In the genomic region with DNA sequence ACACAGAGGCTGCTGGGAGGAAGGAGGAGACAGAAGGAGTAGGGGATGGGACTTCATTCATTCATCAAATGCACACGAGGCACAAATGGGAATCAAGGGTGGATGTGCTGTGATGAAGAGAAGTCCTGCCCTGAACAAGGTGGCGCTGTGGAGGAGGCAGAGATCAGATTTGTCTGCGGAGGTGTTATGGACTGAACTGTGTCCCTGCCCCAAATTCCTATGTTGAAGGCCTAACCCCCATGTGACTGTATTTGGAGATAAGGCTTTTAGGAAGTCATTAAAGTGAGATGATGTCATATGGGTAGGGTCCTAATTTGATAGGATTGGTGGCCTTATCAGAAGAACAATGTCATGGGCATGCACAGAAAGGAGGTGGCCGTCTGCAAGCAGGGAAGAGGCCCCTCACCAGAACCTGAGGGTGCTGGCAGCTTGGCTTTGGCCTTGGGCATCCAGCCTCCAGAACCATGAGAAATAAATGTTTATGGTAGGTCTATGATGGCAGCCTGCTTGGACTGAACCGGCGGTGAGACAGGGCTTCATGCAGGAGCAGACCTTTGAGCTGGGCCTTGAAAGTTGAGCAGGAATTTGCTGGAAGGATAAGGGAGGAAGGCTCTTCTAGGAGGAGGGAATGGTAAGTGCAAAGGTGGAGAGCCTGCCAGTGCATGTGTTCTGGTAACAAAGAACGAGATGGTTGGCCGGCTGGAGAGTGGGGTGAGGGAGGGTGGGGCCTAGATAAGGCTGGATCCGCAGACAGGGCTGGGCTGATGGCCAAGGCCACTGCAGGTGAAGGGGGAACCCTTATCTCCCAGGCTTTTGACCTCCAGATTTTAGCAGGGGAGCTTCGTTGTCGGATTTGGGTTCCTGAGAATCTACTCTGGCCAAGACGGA, we compare ENCODE assay signal across 12 cellular contexts. TPM values are rescaled to one million over a fixed set of nuclear protein-coding genes. Genes with fewer than 3 reads are reported as not detected.
DNase-seq lines count a peak whose midpoint lies in the region; ATAC-seq and TF ChIP-seq lines count a peak whose summit lies in the region.
"Had no signal": no experiment of that assay in that cellular context is flagged by ENCODE, and none has a peak within 500 bp of the region (broad histone marks: within the 10 kb centered on the region; RNA-seq: fewer than 3 reads in every experiment).

No MANE protein-coding gene starts in this region.

- H3K4me3 ChIP-seq in duodenal mucosa (ENCODE audit: low read depth in 1 of 2, low read length in 2 of 2) (peak overlapping the region; percentile 74 to 75), neural progenitor cell (no peak overlapping the region)

- no peaks in the 10 kb centered on the region for H3F3A ChIP-seq in neural progenitor cell (ENCODE audit: low read depth)

- H2AFZ ChIP-seq in neural progenitor cell (replicated peaks), result no peak overlapping the region

- H3K9ac ChIP-seq in duodenal mucosa (ENCODE audit: low read depth in 1 of 2, low read length in 2 of 2) (peak overlapping the region in 1 of 2 donors; percentile 80), neural progenitor cell (no peak overlapping the region)

- H4K20me1 ChIP-seq in neural progenitor cell (ENCODE audit: low read depth), result peaks cover 22% of the 10 kb centered on the region

- no peak for TF ChIP-seq CTCF in CD4-positive, alpha-beta T cell (IDR thresholded peaks at IDR 0.05)
- no peak for TF ChIP-seq CTCF in neural progenitor cell (IDR thresholded peaks at IDR 0.05)

- H3K4me2 ChIP-seq in neural progenitor cell, result no peak overlapping the region

- intact Hi-C loops in CD4-positive, alpha-beta T cell (cut with DNase I, micrococcal nuclease), result loop anchor here in 1 of 2 experiments (5.0 kb wide), 1 partner anchor 67 kb away; the partner anchor contains the start of gene CEBPG

- no peaks in the 10 kb centered on the region for H3K4me1 Mint-ChIP-seq in CD4-positive, alpha-beta T cell (ENCODE audit: low read depth)
- H3K4me1 Mint-ChIP-seq in neural progenitor cell, result peaks cover 3% of the 10 kb centered on the region

- H3K27me3 ChIP-seq in CD4-positive, alpha-beta T cell (ENCODE audit: control insufficient read depth, insufficient read depth, low read length), result peaks cover 19% of the 10 kb centered on the region
- H3K27me3 ChIP-seq in duodenal mucosa (ENCODE audit: control insufficient read depth in 1 of 2, insufficient read depth in 2 of 2, low read length in 2 of 2) (peaks cover 0 to 3% of the 10 kb centered on the region in 2 donors), neural progenitor cell (peaks cover 46% of the 10 kb centered on the region)

- in situ Hi-C loops in ACHN (cut with HindIII; ENCODE audit: low pct_ligation_motif_present, low pct_unique_long_range_greater_than_20kb, low sequenced_read_pairs), result no loop called here

- H3K27ac ChIP-seq in CD4-positive, alpha-beta T cell (ENCODE audit: low read depth, low read length), result no peak overlapping the region
- H3K27ac ChIP-seq in duodenal mucosa (ENCODE audit: low read depth, low read length) (peak overlapping the region; percentile 28), neural progenitor cell (no peak overlapping the region)
- H3K27ac ChIP-seq: thoracic aorta had no signal

- peak overlapping the region; percentile 40 for H3K4me3 Mint-ChIP-seq in CD4-positive, alpha-beta T cell
- H3K4me3 Mint-ChIP-seq in neural progenitor cell, result peak overlapping the region; percentile 30

- ATAC-seq in CD4-positive, alpha-beta T cell (ENCODE audit: poor library complexity), result no peak
- ATAC-seq: activated CD4-positive, CD25-positive, alpha-beta regulatory T cell treated with anti-CD3 and anti-CD28 coated beads, Interleukin-2, amount 50 U/mL, for 24 hours had no signal

- H3K27me3 Mint-ChIP-seq in CD4-positive, alpha-beta T cell, result peaks cover 47% of the 10 kb centered on the region
- H3K27me3 Mint-ChIP-seq in neural progenitor cell (ENCODE audit: insufficient read depth, low read depth), result peaks cover 21% of the 10 kb centered on the region

- peaks cover 32 to 48% of the 10 kb centered on the region in 2 donors for H3K4me1 ChIP-seq in duodenal mucosa (ENCODE audit: control insufficient read depth in 1 of 2, insufficient read depth in 2 of 2, low read length in 2 of 2)
- peaks cover 11% of the 10 kb centered on the region for H3K4me1 ChIP-seq in neural progenitor cell

- H3K9me3 ChIP-seq in CD4-positive, alpha-beta T cell (ENCODE audit: control insufficient read depth, low read length), result no peaks in the 10 kb centered on the region
- H3K9me3 ChIP-seq in duodenal mucosa (ENCODE audit: control insufficient read depth in 1 of 2, low read length in 2 of 2) (no peaks in the 10 kb centered on the region), neural progenitor cell (ENCODE audit: low read depth) (no peaks in the 10 kb centered on the region)
- H3K9me3 ChIP-seq: thoracic aorta had no signal

- DNase-seq in CD4-positive, alpha-beta T cell, result no peak
- DNase-seq in LoVo (ENCODE audit: low spot score), result peak; percentile 26
- DNase-seq in neural progenitor cell (ENCODE audit: low spot score), result no peak
- no peak for DNase-seq in putamen (ENCODE audit: low spot score)
- DNase-seq in ACHN, result no peak
- DNase-seq in SW 1271 (lab: John Stamatoyannopoulos, UW), result no peak
- DNase-seq in stimulated activated CD4-positive, alpha-beta T cell treated with anti-CD3 and anti-CD28 coated beads, Interleukin-2, amount 100 ng/mL, for 48 hours, result no peak
- DNase-seq: stimulated activated CD4-positive, alpha-beta T cell treated with anti-CD3 and anti-CD28 coated beads, Interleukin-4, amount 100 ng/mL, for 4 hours had no signal

- no peaks in the 10 kb centered on the region for H3K79me2 ChIP-seq in neural progenitor cell (ENCODE audit: low read depth)

- H3K36me3 ChIP-seq in duodenal mucosa (ENCODE audit: control insufficient read depth in 1 of 2, insufficient read depth in 2 of 2, low read length in 2 of 2) (no peaks in the 10 kb centered on the region), neural progenitor cell (no peaks in the 10 kb centered on the region)
- H3K36me3 ChIP-seq: thoracic aorta had no signal

- POLR2A ChIA-PET in CD4-positive, alpha-beta T cell (lab: Charles Lee), result no interaction called here

- H3K36me3 Mint-ChIP-seq in CD4-positive, alpha-beta T cell (ENCODE audit: low read depth), result no peaks in the 10 kb centered on the region
- H3K36me3 Mint-ChIP-seq in neural progenitor cell, result no peaks in the 10 kb centered on the region
- H3K36me3 Mint-ChIP-seq: activated naive CD8-positive, alpha-beta T cell had no signal

- no peak overlapping the region for H3K27ac Mint-ChIP-seq in CD4-positive, alpha-beta T cell
- no peak overlapping the region for H3K27ac Mint-ChIP-seq in neural progenitor cell
- H3K27ac Mint-ChIP-seq: activated naive CD8-positive, alpha-beta T cell had no signal

- no peaks in the 10 kb centered on the region for H3K9me3 Mint-ChIP-seq in CD4-positive, alpha-beta T cell
- H3K9me3 Mint-ChIP-seq in neural progenitor cell, result no peaks in the 10 kb centered on the region

- CTCF ChIA-PET in CD4-positive, alpha-beta T cell (lab: Charles Lee), result no interaction called here

RNA-seq across cellular contexts. Expression of gene CEBPA, which starts 2.7 kb away (rescaled TPM):
- 1 to 10 TPM in 1 of 2 experiments, under 1 TPM in 1; 0.84 to 1.4 TPM for total RNA-seq in CD4-positive, alpha-beta T cell
- total RNA-seq in neural progenitor cell (ENCODE audit: low replicate concordance), result 0.71 and 2.9 TPM in 2 replicates
